Comparison of ENCODE assay signal across 9 cellular contexts in the genomic region with DNA sequence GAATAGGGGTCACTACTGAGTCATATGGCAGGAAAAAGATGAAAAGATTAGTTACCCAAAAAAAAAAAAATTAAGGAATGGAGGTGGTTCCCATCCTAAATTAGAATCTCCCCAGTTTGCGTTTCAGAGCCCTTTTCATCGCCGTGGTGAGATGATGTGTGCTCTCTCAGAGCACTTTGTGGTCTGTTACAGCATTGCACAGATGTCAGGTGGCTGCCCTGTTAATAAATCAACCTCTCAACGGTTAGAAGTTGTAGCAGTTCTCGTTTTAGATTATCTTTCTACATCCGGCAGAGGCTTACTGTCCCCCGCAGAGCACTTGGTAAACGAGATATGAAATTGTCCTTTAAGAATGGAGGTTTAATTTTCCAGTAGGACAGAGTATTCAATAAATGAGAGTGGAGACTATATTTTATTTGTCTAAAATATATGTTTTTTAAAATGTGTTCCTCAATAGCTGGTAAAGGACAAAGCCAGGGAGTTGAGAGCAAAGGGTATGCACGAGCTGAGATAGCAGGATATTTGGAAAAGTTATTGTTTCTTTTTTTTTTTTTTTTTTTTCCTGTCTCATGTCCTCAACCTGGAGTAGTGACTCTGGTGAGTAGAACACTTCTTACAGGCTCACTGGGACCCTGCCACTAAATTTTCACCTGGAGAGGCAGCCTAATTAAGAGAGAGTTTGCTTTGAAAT. TPM values are rescaled to one million over a fixed set of nuclear protein-coding genes. Genes with fewer than 3 reads are reported as not detected.
A peak's percentile ranks its signal among the peaks of the same experiment; 100 is the strongest.
DNase-seq lines count a peak whose midpoint lies in the region; ATAC-seq and TF ChIP-seq lines count a peak whose summit lies in the region.
"Had no signal": no experiment of that assay in that cellular context is flagged by ENCODE, and none has a peak within 500 bp of the region (broad histone marks: within the 10 kb centered on the region; RNA-seq: fewer than 3 reads in every experiment).

No MANE protein-coding gene starts in this region.

- H2AFZ ChIP-seq in smooth muscle cell (ENCODE audit: low read depth), result no peak overlapping the region

- TF ChIP-seq CTCF in smooth muscle cell (IDR thresholded peaks at IDR 0.05; ENCODE audit: borderline replicate concordance, insufficient read depth, poor library complexity, severe bottlenecking), result no peak

- H3F3A ChIP-seq in smooth muscle cell (ENCODE audit: low read depth), result peaks cover 14% of the 10 kb centered on the region

- peaks cover 3% of the 10 kb centered on the region for H3K36me3 ChIP-seq in NT2/D1 (ENCODE audit: insufficient read depth, insufficient read length, low read length)
- H3K36me3 ChIP-seq in endocrine pancreas (ENCODE audit: control insufficient read depth, insufficient read depth, low read length), result no peaks in the 10 kb centered on the region
- no peaks in the 10 kb centered on the region for H3K36me3 ChIP-seq in smooth muscle cell (ENCODE audit: low read depth)

- H3K4me2 ChIP-seq in smooth muscle cell, result peak overlapping the region; percentile 31

- H3K9ac ChIP-seq in NT2/D1 (ENCODE audit: insufficient read length, low read depth) (peak overlapping the region; percentile 47), endocrine pancreas (ENCODE audit: control insufficient read depth, insufficient read depth, low read length) (no peak overlapping the region), smooth muscle cell (ENCODE audit: low read depth) (no peak overlapping the region)

- H3K79me2 ChIP-seq in smooth muscle cell (ENCODE audit: low read depth), result no peaks in the 10 kb centered on the region

- H3K27ac ChIP-seq in smooth muscle cell (ENCODE audit: low read depth), result peak overlapping the region; percentile 2
- H3K27ac ChIP-seq: SJSA1 had no signal

- ATAC-seq in GM19351 (IDR thresholded peaks at IDR 0.05; ENCODE audit: unreplicated experiment), result peak; percentile 89
- peak; percentile 81 for ATAC-seq in HG03196 (IDR thresholded peaks at IDR 0.05; ENCODE audit: unreplicated experiment)

- 17% methylated on average over 9 of the region's 9 CpGs for WGBS in smooth muscle cell (ENCODE audit: low lambda C conversion rate)

- H3K9me3 ChIP-seq in NT2/D1 (ENCODE audit: insufficient read depth, low read length) (no peaks in the 10 kb centered on the region), endocrine pancreas (ENCODE audit: control insufficient read depth, low read length) (no peaks in the 10 kb centered on the region), smooth muscle cell (replicated peaks; ENCODE audit: low read depth) (no peaks in the 10 kb centered on the region)
- H3K9me3 ChIP-seq: SJSA1 had no signal

- H3K4me1 ChIP-seq in NT2/D1 (ENCODE audit: insufficient read depth, insufficient read length) (no peaks in the 10 kb centered on the region), endocrine pancreas (ENCODE audit: control insufficient read depth, insufficient read depth, low read length) (peaks cover 6% of the 10 kb centered on the region), smooth muscle cell (ENCODE audit: low read depth) (peaks cover 62% of the 10 kb centered on the region)

- no peaks in the 10 kb centered on the region for H3K27me3 ChIP-seq in NT2/D1 (ENCODE audit: insufficient read depth, insufficient read length)
- no peaks in the 10 kb centered on the region for H3K27me3 ChIP-seq in endocrine pancreas (ENCODE audit: control insufficient read depth, insufficient read depth, low read length)
- no peaks in the 10 kb centered on the region for H3K27me3 ChIP-seq in smooth muscle cell (ENCODE audit: low read depth)
- H3K27me3 ChIP-seq: SJSA1 had no signal

- peak; percentile 61 for DNase-seq in DMS79 (lab: John Stamatoyannopoulos, UW)
- no peak for DNase-seq in NT2/D1 (ENCODE audit: low read depth, low spot score)
- DNase-seq in smooth muscle cell (lab: John Stamatoyannopoulos, UW; ENCODE audit: unreplicated experiment), result no peak
- no peak for DNase-seq in HuH-7.5 (ENCODE audit: low spot score)
- DNase-seq in T1000 (lab: John Stamatoyannopoulos, UW), result no peak

- H4K20me1 ChIP-seq in smooth muscle cell (ENCODE audit: low read depth), result peaks cover 23% of the 10 kb centered on the region

- H3K4me3 ChIP-seq in NT2/D1 (ENCODE audit: insufficient read length, low read depth) (no peak overlapping the region), endocrine pancreas (ENCODE audit: control insufficient read depth, insufficient read depth, low read length) (peak overlapping the region; percentile 0), smooth muscle cell (no peak overlapping the region)
- H3K4me3 ChIP-seq: SJSA1 had no signal

RNA-seq across cellular contexts. Expression of a gene that starts 26.9 kb away (rescaled TPM):
- total RNA-seq in smooth muscle cell, result 17.7 and 22.0 TPM in 2 replicates
- polyA plus RNA-seq in smooth muscle cell, result 6.6 and 12.7 TPM in 2 replicates
